Comparison of ENCODE assay signal across 9 cellular contexts in the genomic region with DNA sequence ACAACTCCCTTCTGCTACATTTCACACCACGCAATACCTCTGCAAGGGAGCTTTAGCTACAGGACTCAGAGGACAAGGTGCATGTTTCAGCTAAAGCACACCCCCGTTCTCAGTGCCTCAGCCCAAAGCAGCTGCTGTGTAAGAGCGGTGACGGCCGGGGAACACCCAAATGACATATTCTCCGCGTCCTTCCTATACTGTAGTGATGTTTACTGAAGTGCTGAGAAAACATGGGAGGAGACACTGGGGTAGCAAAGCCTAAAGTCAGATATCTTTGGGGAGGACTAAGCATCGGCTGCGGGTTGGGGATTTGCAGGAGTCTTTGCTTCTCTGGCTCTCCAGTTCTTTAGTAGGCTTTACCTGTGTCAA. TPM values are rescaled to one million over a fixed set of nuclear protein-coding genes. Genes with fewer than 3 reads are reported as not detected.
A peak's percentile ranks its signal among the peaks of the same experiment; 100 is the strongest.
DNase-seq lines count a peak whose midpoint lies in the region; ATAC-seq and TF ChIP-seq lines count a peak whose summit lies in the region.
"Had no signal": no experiment of that assay in that cellular context is flagged by ENCODE, and none has a peak within 500 bp of the region (broad histone marks: within the 10 kb centered on the region; RNA-seq: fewer than 3 reads in every experiment).

No MANE protein-coding gene starts in this region.

- ATAC-seq in HG03460 (IDR thresholded peaks at IDR 0.05; ENCODE audit: unreplicated experiment): no peak
- no peak for ATAC-seq in HG03175 (IDR thresholded peaks at IDR 0.05; ENCODE audit: unreplicated experiment)
- no peak for ATAC-seq in GM18867 (IDR thresholded peaks at IDR 0.05; ENCODE audit: unreplicated experiment)

- peaks cover 0 to 6% (median 4%) of the 10 kb centered on the region in 3 donors for H3K27me3 ChIP-seq in skeletal muscle tissue (ENCODE audit: control insufficient read depth in 3 of 3, insufficient read depth in 3 of 3, low read length in 3 of 3)

- H3K4me1 ChIP-seq in skeletal muscle tissue (ENCODE audit: control insufficient read depth in 3 of 3, insufficient read depth in 3 of 3, low read length in 3 of 3): peaks cover 25 to 44% (median 25%) of the 10 kb centered on the region in 3 donors

- no peak overlapping the region for H3K27ac ChIP-seq in skeletal muscle tissue (ENCODE audit: low read depth, low read length)
- H3K27ac ChIP-seq: HL-60 had no signal

- peak overlapping the region; percentile 64 to 83 (median 71) for H3K9ac ChIP-seq in skeletal muscle tissue (ENCODE audit: low read depth in 1 of 3, low read length in 3 of 3)

- no peaks in the 10 kb centered on the region for H3K9me3 ChIP-seq in skeletal muscle tissue (ENCODE audit: control insufficient read depth in 3 of 3, low read length in 3 of 3)

- no peak for TF ChIP-seq CTCF in fibroblast of pulmonary artery (IDR thresholded peaks at IDR 0.05; ENCODE audit: low read length, missing control alignments)

- DNase-seq in HUDEP-2 (lab: John Stamatoyannopoulos, UW; ENCODE audit: unreplicated experiment in 76 of 76) (peak in 57 of 76 experiments; percentile 19 to 85 (median 49)), fibroblast of pulmonary artery (ENCODE audit: low read depth) (no peak), SW480 (ENCODE audit: low spot score) (no peak)
- DNase-seq in activated CD4-positive, alpha-beta T cell treated with anti-CD3 and anti-CD28 coated beads, Interleukin-2, amount 50 U/mL, for 48 hours: peak; percentile 21 to 51

- no peaks in the 10 kb centered on the region for H3K36me3 ChIP-seq in skeletal muscle tissue (ENCODE audit: control insufficient read depth in 3 of 3, insufficient read depth in 3 of 3, low read length in 3 of 3)

- H3K4me3 ChIP-seq in fibroblast of pulmonary artery (replicated peaks; ENCODE audit: low read depth, low read length): peak overlapping the region; percentile 62
- peak overlapping the region; percentile 77 to 89 (median 84) for H3K4me3 ChIP-seq in skeletal muscle tissue (ENCODE audit: low read length in 3 of 3)

RNA-seq across cellular contexts. Expression of a gene that starts 1.7 kb away (rescaled TPM):
- 2.6 TPM for total RNA-seq in skeletal muscle tissue

Comparison
In these comparisons a context has a peak if more than half of its experiments do, and no peak if none do; other contexts are left out.
1. DNase-seq: peak in HUDEP-2 (57 of 76) and activated CD4-positive, alpha-beta T cell treated with anti-CD3 and anti-CD28 coated beads, Interleukin-2, amount 50 U/mL, for 48 hours (2 of 2); none in fibroblast of pulmonary artery (single experiment) and SW480 (single experiment).